In genomic region chr6:90364291-90364690, GRCh38 we compare ENCODE assay signal across 26 cellular contexts.
"Had no signal": no experiment of that assay in that cellular context is flagged by ENCODE, and none has a peak within 500 bp of the region (broad histone marks: within the 10 kb centered on the region; RNA-seq: fewer than 3 reads in every experiment).

No MANE protein-coding gene starts in this region.

- H3K36me3 ChIP-seq: breast epithelium, spleen, transverse colon had no signal

- H3K27me3 ChIP-seq: breast epithelium, spleen, testis, transverse colon had no signal

- ATAC-seq: activated CD8-positive, alpha-beta memory T cell treated with anti-CD3 and anti-CD28 coated beads, Interleukin-2, amount 10 ng/mL, durations not matched to agents 7 days and 5 days; activated CD8-positive, alpha-beta T cell treated with anti-CD3 and anti-CD28 coated beads, Interleukin-2, amount 10 ng/mL, durations not matched to agents 7 days and 5 days; activated naive CD8-positive, alpha-beta T cell treated with anti-CD3 and anti-CD28 coated beads, Interleukin-2, amount 50 U/mL, for 24 hours; esophagus mucosa; left colon; right cardiac atrium had no signal

- H3K9me3 Mint-ChIP-seq: activated naive CD4-positive, alpha-beta T cell treated with anti-CD3 and anti-CD28 coated beads, Interleukin-2, amount 50 U/mL, for 24 hours; activated naive CD8-positive, alpha-beta T cell treated with anti-CD3 and anti-CD28 coated beads, Interleukin-2, amount 50 U/mL, for 24 hours; central memory CD8-positive, alpha-beta T cell; dendritic cell treated with granulocyte-macrophage colony-stimulating factor and Interleukin-4, amounts not matched to agents 40 ng/mL and 50 ng/mL, for 4 days; memory B cell had no signal

- H3K4me3 Mint-ChIP-seq: activated CD8-positive, alpha-beta memory T cell treated with anti-CD3 and anti-CD28 coated beads, Interleukin-2, amount 10 ng/mL, durations not matched to agents 7 days and 5 days; activated CD8-positive, alpha-beta T cell treated with anti-CD3 and anti-CD28 coated beads, Interleukin-2, amount 10 ng/mL, durations not matched to agents 7 days and 5 days; activated naive CD4-positive, alpha-beta T cell treated with anti-CD3 and anti-CD28 coated beads, Interleukin-2, amount 50 U/mL, for 24 hours; activated naive CD8-positive, alpha-beta T cell treated with anti-CD3 and anti-CD28 coated beads, Interleukin-2, amount 50 U/mL, for 24 hours; central memory CD8-positive, alpha-beta T cell; dendritic cell treated with granulocyte-macrophage colony-stimulating factor and Interleukin-4, amounts not matched to agents 40 ng/mL and 50 ng/mL, for 4 days; endodermal cell; memory B cell had no signal

- DNase-seq: activated CD4-positive, alpha-beta T cell treated with anti-CD3 and anti-CD28 coated beads for 1 hour; activated CD8-positive, alpha-beta memory T cell treated with anti-CD3 and anti-CD28 coated beads, Interleukin-2, amount 10 ng/mL, durations not matched to agents 7 days and 5 days; activated CD8-positive, alpha-beta T cell treated with anti-CD3 and anti-CD28 coated beads, Interleukin-2, amount 10 ng/mL, durations not matched to agents 7 days and 5 days; activated naive CD8-positive, alpha-beta T cell treated with anti-CD3 and anti-CD28 coated beads, Interleukin-2, amount 50 U/mL, for 24 hours; activated T-cell treated with anti-CD3 and anti-CD28 coated beads, Interleukin-2, amount 50 U/mL, for 48 hours; amygdala; endodermal cell; foreskin fibroblast; head of caudate nucleus; hippocampal formation; kidney; left colon; occipital lobe; right cardiac atrium; spleen; stimulated activated naive CD4-positive, alpha-beta T cell; T-helper 2 cell; testis; transverse colon had no signal

- H3K36me3 Mint-ChIP-seq: activated naive CD4-positive, alpha-beta T cell treated with anti-CD3 and anti-CD28 coated beads, Interleukin-2, amount 50 U/mL, for 24 hours; memory B cell had no signal

- H3K27ac ChIP-seq: breast epithelium, spleen, testis, transverse colon had no signal

- H3K27ac Mint-ChIP-seq: activated CD8-positive, alpha-beta memory T cell treated with anti-CD3 and anti-CD28 coated beads, Interleukin-2, amount 10 ng/mL, durations not matched to agents 7 days and 5 days; activated CD8-positive, alpha-beta T cell treated with anti-CD3 and anti-CD28 coated beads, Interleukin-2, amount 10 ng/mL, durations not matched to agents 7 days and 5 days; activated naive CD4-positive, alpha-beta T cell treated with anti-CD3 and anti-CD28 coated beads, Interleukin-2, amount 50 U/mL, for 24 hours; activated T-helper 2 cell treated with anti-CD3 and anti-CD28 coated beads, Interferon-gamma antibody, Interleukin-2, Interleukin-4, amounts not matched to agents 10 μg/mL and 5 μg/mL and 100 μg/mL, durations not matched to agents 14 hours and 24 hours and 36 hours; dendritic cell treated with granulocyte-macrophage colony-stimulating factor and Interleukin-4, amounts not matched to agents 40 ng/mL and 50 ng/mL, for 4 days; endodermal cell; memory B cell had no signal

- H3K9me3 ChIP-seq: breast epithelium, spleen, testis, transverse colon had no signal

- H3K4me3 ChIP-seq: breast epithelium, spleen, testis, transverse colon had no signal

- H3K27me3 Mint-ChIP-seq: activated naive CD4-positive, alpha-beta T cell treated with anti-CD3 and anti-CD28 coated beads, Interleukin-2, amount 50 U/mL, for 24 hours; activated naive CD8-positive, alpha-beta T cell treated with anti-CD3 and anti-CD28 coated beads, Interleukin-2, amount 50 U/mL, for 24 hours; dendritic cell treated with granulocyte-macrophage colony-stimulating factor and Interleukin-4, amounts not matched to agents 40 ng/mL and 50 ng/mL, for 4 days; memory B cell had no signal

- H3K4me1 ChIP-seq: breast epithelium, testis had no signal
